ENCODE assay signal across 11 cellular contexts in the genomic region with DNA sequence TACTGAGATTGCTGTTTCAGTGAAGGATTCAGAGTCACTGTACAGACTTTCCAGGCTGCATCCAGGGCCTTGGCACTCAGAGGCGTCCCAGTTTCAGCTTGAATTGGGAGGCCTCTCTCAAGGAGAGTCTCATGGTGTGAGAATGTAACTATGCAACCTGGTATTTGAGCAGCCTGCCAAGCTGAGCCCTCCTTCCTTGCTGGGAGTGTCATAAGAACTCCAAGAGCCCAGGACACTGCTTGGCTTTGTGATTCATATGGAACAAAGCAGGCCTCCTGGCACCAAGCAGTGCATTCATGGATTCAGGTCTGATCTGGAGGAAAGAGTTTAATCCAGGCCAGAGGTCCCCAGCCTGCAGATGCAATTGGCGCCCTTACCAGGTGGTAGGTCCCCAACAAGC.
DNase-seq lines count a peak whose midpoint lies in the region; ATAC-seq and TF ChIP-seq lines count a peak whose summit lies in the region.
"Had no signal": no experiment of that assay in that cellular context is flagged by ENCODE, and none has a peak within 500 bp of the region (broad histone marks: within the 10 kb centered on the region; RNA-seq: fewer than 3 reads in every experiment).

No MANE protein-coding gene starts in this region.

- peak overlapping the region; percentile 61; the same call in 1 of the 2 replicates for H3K27ac Mint-ChIP-seq in GM23338
- H3K27ac Mint-ChIP-seq: activated T-helper 1 cell treated with anti-CD3 and anti-CD28 coated beads, Interleukin-12 subunit alpha, Interleukin-12 subunit beta, Interleukin-2, Interleukin-4 antibody, amounts not matched to agents 30 ng/mL and 10 ng/mL and 1 ng/mL, durations not matched to agents 14 hours and 24 hours and 36 hours had no signal

- intact Hi-C loops in adrenal gland (cut with DNase I): no loop called here

- H3K4me3 ChIP-seq in GM23338: no peak overlapping the region
- H3K4me3 ChIP-seq in cardiac fibroblast (replicated peaks in 1 of 2; ENCODE audit: low read depth in 2 of 2, low read length in 2 of 2): no peak overlapping the region
- no peak overlapping the region for H3K4me3 ChIP-seq in skeletal muscle cell (ENCODE audit: low read depth, low read length)
- no peak overlapping the region for H3K4me3 ChIP-seq in adrenal gland

- H3K4me3 Mint-ChIP-seq in GM23338: no peak overlapping the region
- H3K4me3 Mint-ChIP-seq: activated T-helper 1 cell treated with anti-CD3 and anti-CD28 coated beads, Interleukin-12 subunit alpha, Interleukin-12 subunit beta, Interleukin-2, Interleukin-4 antibody, amounts not matched to agents 30 ng/mL and 10 ng/mL and 1 ng/mL, durations not matched to agents 14 hours and 24 hours and 36 hours had no signal

- H3K27me3 ChIP-seq in GM23338 (ENCODE audit: insufficient read depth) (no peaks in the 10 kb centered on the region), adrenal gland (no peaks in the 10 kb centered on the region)

- H3K27me3 Mint-ChIP-seq in GM23338 (ENCODE audit: insufficient read depth, low read depth, poor library complexity): peaks cover 9% of the 10 kb centered on the region

- no peaks in the 10 kb centered on the region; the same call in 2 of the 3 replicates for H3K9me3 Mint-ChIP-seq in GM23338
- H3K9me3 Mint-ChIP-seq: activated T-helper 1 cell treated with anti-CD3 and anti-CD28 coated beads, Interleukin-12 subunit alpha, Interleukin-12 subunit beta, Interleukin-2, Interleukin-4 antibody, amounts not matched to agents 30 ng/mL and 10 ng/mL and 1 ng/mL, durations not matched to agents 14 hours and 24 hours and 36 hours had no signal

- H3K9me3 ChIP-seq in adrenal gland (replicated peaks in 1 of 3): no peaks in the 10 kb centered on the region

- 42 to 100% (median 65%) methylated on average over 1 to 2 of the region's 2 CpGs for WGBS in adrenal gland, 4 donors

- ATAC-seq in GM23338 (peak; percentile 98), HG03097 (IDR thresholded peaks at IDR 0.05; ENCODE audit: low FRiP score, unreplicated experiment) (no peak)

- TF ChIP-seq CTCF in GM23338 (conservative IDR thresholded peaks at IDR 0.05; ENCODE audit: low read depth in 2 of 2) (no peak), cardiac fibroblast (IDR thresholded peaks at IDR 0.05; ENCODE audit: low read depth, low read length) (no peak), adrenal gland (IDR thresholded peaks at IDR 0.05) (no peak)

- H3F3A ChIP-seq in GM23338 (replicated peaks; ENCODE audit: low read depth): no peaks in the 10 kb centered on the region

- no peak overlapping the region for H3K4me2 ChIP-seq in GM23338

- no peak for TF ChIP-seq POLR2A in adrenal gland (IDR thresholded peaks at IDR 0.05)

- no peak overlapping the region for H2AFZ ChIP-seq in GM23338

- no peaks in the 10 kb centered on the region for H3K79me2 ChIP-seq in GM23338 (replicated peaks; ENCODE audit: insufficient read depth)

- peaks cover 40% of the 10 kb centered on the region for H3K36me3 Mint-ChIP-seq in GM23338 (ENCODE audit: low read depth)

- H3K36me3 ChIP-seq in GM23338 (ENCODE audit: insufficient read depth): no peaks in the 10 kb centered on the region; the same call in 1 of the 2 replicates
- peaks cover 0 to 4% of the 10 kb centered on the region in 2 donors for H3K36me3 ChIP-seq in adrenal gland (replicated peaks in 1 of 2)

- peaks cover 30% of the 10 kb centered on the region for H3K4me1 Mint-ChIP-seq in GM23338

- H3K4me1 ChIP-seq in GM23338 (ENCODE audit: insufficient read depth): peaks cover 11% of the 10 kb centered on the region; the same call in 1 of the 2 replicates
- H3K4me1 ChIP-seq in adrenal gland (replicated peaks in 1 of 2): no peaks in the 10 kb centered on the region

- H3K9me2 ChIP-seq in GM23338 (ENCODE audit: insufficient read depth): no peaks in the 10 kb centered on the region

- no peak overlapping the region for H3K27ac ChIP-seq in GM23338 (ENCODE audit: low read depth)
- H3K27ac ChIP-seq in adrenal gland: no peak overlapping the region

- peak; percentile 83 for DNase-seq in GM23338 (ENCODE audit: low spot score)
- DNase-seq in cardiac fibroblast (ENCODE audit: low read depth in 2 of 2): peak; percentile 88 to 91
- peak; percentile 56 for DNase-seq in iPS DF 19.7 (ENCODE audit: low read depth, low spot score)
- peak; percentile 91 for DNase-seq in skeletal muscle cell (ENCODE audit: low read depth)
- DNase-seq in OCI-M1 (lab: John Stamatoyannopoulos, UW): no peak
- DNase-seq in HUDEP-2 (lab: John Stamatoyannopoulos, UW; ENCODE audit: unreplicated experiment in 76 of 76): no peak
- no peak for DNase-seq in adrenal gland
- DNase-seq: KBM-7, RPMI8226 had no signal

- peaks cover 4% of the 10 kb centered on the region; the same call in 1 of the 2 replicates for H4K20me1 ChIP-seq in GM23338 (replicated peaks; ENCODE audit: insufficient read depth)

TF ChIP-seq in GM23338, 12 proteins besides CTCF, POLR2A, EP300 and RAD21 (continues in another document):
- no peak for TF ChIP-seq ZNF114 (CRISPR knock-in tag; IDR thresholded peaks at IDR 0.05)
- no peak for TF ChIP-seq JUNB (IDR thresholded peaks at IDR 0.05; ENCODE audit: unreplicated experiment)
- TF ChIP-seq, protein P1, sequence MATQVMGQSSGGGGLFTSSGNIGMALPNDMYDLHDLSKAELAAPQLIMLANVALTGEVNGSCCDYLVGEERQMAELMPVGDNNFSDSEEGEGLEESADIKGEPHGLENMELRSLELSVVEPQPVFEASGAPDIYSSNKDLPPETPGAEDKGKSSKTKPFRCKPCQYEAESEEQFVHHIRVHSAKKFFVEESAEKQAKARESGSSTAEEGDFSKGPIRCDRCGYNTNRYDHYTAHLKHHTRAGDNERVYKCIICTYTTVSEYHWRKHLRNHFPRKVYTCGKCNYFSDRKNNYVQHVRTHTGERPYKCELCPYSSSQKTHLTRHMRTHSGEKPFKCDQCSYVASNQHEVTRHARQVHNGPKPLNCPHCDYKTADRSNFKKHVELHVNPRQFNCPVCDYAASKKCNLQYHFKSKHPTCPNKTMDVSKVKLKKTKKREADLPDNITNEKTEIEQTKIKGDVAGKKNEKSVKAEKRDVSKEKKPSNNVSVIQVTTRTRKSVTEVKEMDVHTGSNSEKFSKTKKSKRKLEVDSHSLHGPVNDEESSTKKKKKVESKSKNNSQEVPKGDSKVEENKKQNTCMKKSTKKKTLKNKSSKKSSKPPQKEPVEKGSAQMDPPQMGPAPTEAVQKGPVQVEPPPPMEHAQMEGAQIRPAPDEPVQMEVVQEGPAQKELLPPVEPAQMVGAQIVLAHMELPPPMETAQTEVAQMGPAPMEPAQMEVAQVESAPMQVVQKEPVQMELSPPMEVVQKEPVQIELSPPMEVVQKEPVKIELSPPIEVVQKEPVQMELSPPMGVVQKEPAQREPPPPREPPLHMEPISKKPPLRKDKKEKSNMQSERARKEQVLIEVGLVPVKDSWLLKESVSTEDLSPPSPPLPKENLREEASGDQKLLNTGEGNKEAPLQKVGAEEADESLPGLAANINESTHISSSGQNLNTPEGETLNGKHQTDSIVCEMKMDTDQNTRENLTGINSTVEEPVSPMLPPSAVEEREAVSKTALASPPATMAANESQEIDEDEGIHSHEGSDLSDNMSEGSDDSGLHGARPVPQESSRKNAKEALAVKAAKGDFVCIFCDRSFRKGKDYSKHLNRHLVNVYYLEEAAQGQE (IDR thresholded peaks at IDR 0.05; ENCODE audit: unreplicated experiment): no peak

Comparison
In these comparisons a context has a peak if more than half of its experiments do, and no peak if none do; other contexts are left out.
1. DNase-seq: peak in GM23338 (single experiment), cardiac fibroblast (2 of 2), iPS DF 19.7 (single experiment) and skeletal muscle cell (single experiment); none in OCI-M1 (single experiment), HUDEP-2 (0 of 76) and adrenal gland (0 of 7).